1 cellular context compared by ENCODE assay signal in the genomic region with DNA sequence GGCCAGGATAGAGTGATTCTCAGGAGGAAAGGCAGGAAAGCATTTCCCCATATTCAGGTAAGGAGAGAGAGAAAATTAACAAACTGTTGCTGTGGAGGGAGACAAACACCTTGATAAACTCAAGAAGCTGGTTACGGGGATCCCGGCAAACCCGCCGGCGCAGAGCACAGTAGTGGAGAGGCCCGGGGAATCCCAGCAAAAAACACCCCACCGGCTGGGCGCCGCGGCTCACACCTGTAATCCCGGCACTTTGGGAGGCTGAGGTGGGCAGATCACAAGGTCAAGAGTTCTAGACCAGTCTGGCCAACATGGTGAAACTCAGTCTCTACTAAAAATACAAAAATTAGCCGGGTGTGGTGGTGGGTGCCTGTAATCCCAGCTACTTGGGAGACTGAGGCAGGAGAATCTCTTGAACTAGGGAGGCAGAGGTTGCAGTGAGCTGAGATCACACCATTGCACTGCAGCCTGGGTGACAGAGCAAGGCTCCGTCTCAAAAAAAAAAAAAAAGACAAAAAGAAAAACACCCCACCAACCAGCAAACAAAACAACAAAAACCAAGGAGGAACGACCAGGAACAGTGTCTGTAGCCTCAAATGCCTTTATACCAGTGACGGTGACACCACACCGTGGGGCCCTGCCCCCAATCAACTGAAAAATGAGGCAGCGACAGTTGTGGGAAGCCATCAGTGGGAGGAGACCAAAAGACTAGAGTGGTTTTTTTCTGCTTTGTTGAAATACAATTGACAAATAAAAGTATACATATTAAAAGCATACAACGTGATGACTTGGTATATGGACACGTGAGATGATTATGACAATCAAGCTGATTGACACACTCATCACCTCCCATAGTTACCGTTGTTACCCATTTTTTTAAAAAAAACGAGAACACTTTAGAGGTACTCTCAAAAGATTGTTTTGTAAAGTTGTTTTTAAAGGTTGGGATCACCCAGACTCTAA.
TF ChIP-seq lines count a peak whose summit lies in the region.

No MANE protein-coding gene starts in this region.

TF ChIP-seq in endothelial cell of umbilical vein, 7 proteins besides CTCF, POLR2A, EP300 and RAD21:
- TF ChIP-seq POLR2AphosphoS5 (IDR thresholded peaks at IDR 0.05; ENCODE audit: insufficient read depth, low read depth, low read length) (no peak), JUN (IDR thresholded peaks at IDR 0.05; ENCODE audit: borderline replicate concordance, insufficient read depth, insufficient read length, low read depth) (no peak), EZH2 (IDR thresholded peaks at IDR 0.05; ENCODE audit: borderline replicate concordance, low read depth, low read length, severe bottlenecking) (no peak), MYC (IDR thresholded peaks at IDR 0.05; ENCODE audit: low read depth, low read length) (no peak), FOS (IDR thresholded peaks at IDR 0.05; ENCODE audit: borderline replicate concordance, insufficient read depth, low read length) (no peak), MAX (IDR thresholded peaks at IDR 0.05; ENCODE audit: insufficient read depth, insufficient read length) (no peak), GATA2 (IDR thresholded peaks at IDR 0.05; ENCODE audit: insufficient read depth, insufficient read length, low read depth, low read length) (no peak)
